ENCODE assay signal across 7 cellular contexts in genomic region chr17:49576121-49576905, GRCh38.
DNase-seq lines count a peak whose midpoint lies in the region.

No MANE protein-coding gene starts in this region.

- H3K4me1 ChIP-seq in subcutaneous abdominal adipose tissue (ENCODE audit: control insufficient read depth in 5 of 5, insufficient read depth in 5 of 5, low read length in 5 of 5): peaks cover 0 to 31% (median 26%) of the 10 kb centered on the region in 5 donors

- peak; percentile 35 for DNase-seq in NCI-H2196 (lab: John Stamatoyannopoulos, UW; ENCODE audit: unreplicated experiment)
- peak; percentile 77 for DNase-seq in cerebellar cortex (ENCODE audit: low spot score)
- no peak for DNase-seq in activated CD4-positive, CD25-positive, alpha-beta regulatory T cell (lab: John Stamatoyannopoulos, UW)
- no peak for DNase-seq in effector CD8-positive, alpha-beta T cell (lab: John Stamatoyannopoulos, UW)

- peaks cover 0 to 4% (median 0%) of the 10 kb centered on the region in 5 donors for H3K36me3 ChIP-seq in subcutaneous abdominal adipose tissue (ENCODE audit: control insufficient read depth in 5 of 5, insufficient read depth in 5 of 5, low read length in 5 of 5)

- H3K27ac ChIP-seq in layer of hippocampus (ENCODE audit: low read depth, low read length) (peak overlapping the region; percentile 62), subcutaneous abdominal adipose tissue (ENCODE audit: low read depth, low read length) (peak overlapping the region; percentile 23)

- H3K9ac ChIP-seq in subcutaneous abdominal adipose tissue (ENCODE audit: low read length in 5 of 5): peak overlapping the region in 4 of 5 donors; percentile 27 to 80 (median 56)

- H3K4me3 ChIP-seq in GM08714 (ENCODE audit: low read length): peak overlapping the region; percentile 52
- peak overlapping the region; percentile 71 to 79 (median 74) for H3K4me3 ChIP-seq in subcutaneous abdominal adipose tissue (ENCODE audit: low read depth in 1 of 5, low read length in 5 of 5)

- H3K27me3 ChIP-seq in layer of hippocampus (ENCODE audit: control insufficient read depth, insufficient read depth, low read length): no peaks in the 10 kb centered on the region
- peaks cover 0 to 7% (median 3%) of the 10 kb centered on the region in 5 donors for H3K27me3 ChIP-seq in subcutaneous abdominal adipose tissue (ENCODE audit: control insufficient read depth in 5 of 5, insufficient read depth in 4 of 5, low read length in 5 of 5)

- no peaks in the 10 kb centered on the region for H3K9me3 ChIP-seq in subcutaneous abdominal adipose tissue (ENCODE audit: control insufficient read depth in 5 of 5, low read length in 5 of 5)

Comparison
In these comparisons a context has a peak if more than half of its experiments do, and no peak if none do; other contexts are left out.
1. DNase-seq: peak in NCI-H2196 (single experiment) and cerebellar cortex (single experiment); none in activated CD4-positive, CD25-positive, alpha-beta regulatory T cell (0 of 4) and effector CD8-positive, alpha-beta T cell (single experiment).